In the genomic region with DNA sequence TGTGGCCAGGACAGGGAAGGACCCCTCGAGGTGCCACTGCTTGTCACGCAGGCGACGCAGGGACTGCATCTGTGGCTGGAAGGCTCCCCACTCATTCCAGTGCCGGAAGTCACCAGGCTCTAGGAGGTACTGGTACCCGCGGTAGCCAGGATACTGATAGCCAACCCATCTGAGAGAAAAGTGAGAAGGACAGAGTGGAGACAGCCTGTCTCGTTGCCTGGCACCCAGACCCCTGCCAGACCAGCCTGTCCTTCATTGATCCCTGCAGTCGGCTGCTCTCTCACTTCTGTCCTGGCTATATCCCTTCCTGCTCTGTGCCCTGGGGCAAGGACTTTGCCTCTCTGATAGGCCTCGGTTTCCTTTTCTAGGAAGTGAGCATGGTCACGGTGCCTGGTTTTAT, we compare ENCODE assay signal across 1 cellular context.
TF ChIP-seq lines count a peak whose summit lies in the region.

No MANE protein-coding gene starts in this region.

TF ChIP-seq in SK-N-SH treated with all-trans-retinoic acid at 6 μM for 48 hours, 23 proteins besides CTCF, POLR2A, EP300 and RAD21 (continued from another document):
- TF ChIP-seq ZFP3 (CRISPR knock-in tag; IDR thresholded peaks at IDR 0.05) (no peak), CSDC2 (CRISPR knock-in tag; IDR thresholded peaks at IDR 0.05) (no peak), TCF4 (CRISPR knock-in tag; IDR thresholded peaks at IDR 0.05; ENCODE audit: borderline replicate concordance) (no peak)
- TF ChIP-seq, protein P1, sequence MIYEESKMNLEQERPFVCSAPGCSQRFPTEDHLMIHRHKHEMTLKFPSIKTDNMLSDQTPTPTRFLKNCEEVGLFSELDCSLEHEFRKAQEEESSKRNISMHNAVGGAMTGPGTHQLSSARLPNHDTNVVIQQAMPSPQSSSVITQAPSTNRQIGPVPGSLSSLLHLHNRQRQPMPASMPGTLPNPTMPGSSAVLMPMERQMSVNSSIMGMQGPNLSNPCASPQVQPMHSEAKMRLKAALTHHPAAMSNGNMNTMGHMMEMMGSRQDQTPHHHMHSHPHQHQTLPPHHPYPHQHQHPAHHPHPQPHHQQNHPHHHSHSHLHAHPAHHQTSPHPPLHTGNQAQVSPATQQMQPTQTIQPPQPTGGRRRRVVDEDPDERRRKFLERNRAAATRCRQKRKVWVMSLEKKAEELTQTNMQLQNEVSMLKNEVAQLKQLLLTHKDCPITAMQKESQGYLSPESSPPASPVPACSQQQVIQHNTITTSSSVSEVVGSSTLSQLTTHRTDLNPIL (CRISPR knock-in tag; IDR thresholded peaks at IDR 0.05; ENCODE audit: low read depth): no peak
TF ChIP-seq in SK-N-SH treated with all-trans-retinoic acid at 6 μM for 48 hours: peak in this region for 0.
